1 cellular context compared by ENCODE assay signal in genomic region chr11:6194065-6194581, GRCh38.
TF ChIP-seq lines count a peak whose summit lies in the region.

No MANE protein-coding gene starts in this region.

TF ChIP-seq in K562, 482 proteins besides CTCF, POLR2A, EP300 and RAD21:
- TF ChIP-seq MCM5 (IDR thresholded peaks at IDR 0.05; ENCODE audit: low read depth): no peak
- TF ChIP-seq ZNF175 (CRISPR knock-in tag; IDR thresholded peaks at IDR 0.05; ENCODE audit: low read depth): no peak
- TF ChIP-seq CEBPG (CRISPR knock-in tag; IDR thresholded peaks at IDR 0.05): no peak
- peak in 1 of 2 experiments; percentile 55; a peak in 1 of 4 replicates for TF ChIP-seq CEBPG (tag; conservative IDR thresholded peaks at IDR 0.05 in 1 of 2, IDR thresholded peaks at IDR 0.05 in 1 of 2)
- TF ChIP-seq, protein P1, sequence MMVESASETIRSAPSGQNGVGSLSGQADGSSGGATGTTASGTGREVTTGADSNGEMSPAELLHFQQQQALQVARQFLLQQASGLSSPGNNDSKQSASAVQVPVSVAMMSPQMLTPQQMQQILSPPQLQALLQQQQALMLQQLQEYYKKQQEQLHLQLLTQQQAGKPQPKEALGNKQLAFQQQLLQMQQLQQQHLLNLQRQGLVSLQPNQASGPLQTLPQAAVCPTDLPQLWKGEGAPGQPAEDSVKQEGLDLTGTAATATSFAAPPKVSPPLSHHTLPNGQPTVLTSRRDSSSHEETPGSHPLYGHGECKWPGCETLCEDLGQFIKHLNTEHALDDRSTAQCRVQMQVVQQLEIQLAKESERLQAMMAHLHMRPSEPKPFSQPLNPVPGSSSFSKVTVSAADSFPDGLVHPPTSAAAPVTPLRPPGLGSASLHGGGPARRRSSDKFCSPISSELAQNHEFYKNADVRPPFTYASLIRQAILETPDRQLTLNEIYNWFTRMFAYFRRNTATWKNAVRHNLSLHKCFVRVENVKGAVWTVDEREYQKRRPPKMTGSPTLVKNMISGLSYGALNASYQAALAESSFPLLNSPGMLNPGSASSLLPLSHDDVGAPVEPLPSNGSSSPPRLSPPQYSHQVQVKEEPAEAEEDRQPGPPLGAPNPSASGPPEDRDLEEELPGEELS (CRISPR knock-in tag; IDR thresholded peaks at IDR 0.05; ENCODE audit: borderline replicate concordance): no peak
- TF ChIP-seq DMBX1 (CRISPR knock-in tag; IDR thresholded peaks at IDR 0.05; ENCODE audit: borderline replicate concordance): no peak
- no peak for TF ChIP-seq JUND (IDR thresholded peaks at IDR 0.05; ENCODE audit: borderline replicate concordance, low read depth, low read length)
- TF ChIP-seq JUND (tag; IDR thresholded peaks at IDR 0.05; ENCODE audit: borderline replicate concordance, low read depth, low read length): peak; percentile 43; the same call in 1 of the 3 replicates
